Comparison of ENCODE assay signal across 26 cellular contexts in the genomic region with DNA sequence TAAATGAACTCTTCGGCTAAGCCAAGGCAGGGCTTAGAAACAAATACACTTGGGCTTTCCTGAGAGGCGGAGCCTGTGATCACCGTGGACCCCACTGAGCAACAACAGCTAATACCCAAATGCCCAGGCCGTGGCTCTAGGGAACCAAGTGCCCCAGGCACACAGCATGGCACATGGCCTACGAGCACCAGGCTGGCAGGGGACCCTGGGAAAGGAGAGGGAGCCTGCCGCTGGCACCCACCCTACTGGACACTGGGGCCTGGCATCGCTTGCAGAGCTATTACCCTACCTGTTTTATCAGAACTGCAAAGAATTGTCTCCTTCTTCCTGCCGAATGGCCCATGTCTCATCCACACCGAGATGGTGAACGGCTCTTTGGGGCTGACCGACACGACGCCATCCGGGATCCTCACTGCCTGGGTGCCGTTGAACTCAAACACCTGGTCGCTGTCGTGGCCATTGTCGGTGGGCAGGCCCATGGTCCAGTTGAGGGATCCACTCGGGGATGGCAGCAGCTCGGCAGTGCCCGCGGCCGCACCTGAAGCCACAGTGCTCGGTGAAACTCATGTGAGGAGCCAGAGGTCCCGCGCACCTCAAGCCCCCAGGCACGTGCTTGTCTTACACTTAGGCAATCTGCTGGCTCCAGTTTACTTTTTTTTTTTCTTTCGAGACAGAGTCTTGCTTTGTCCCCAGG.
"Had no signal": no experiment of that assay in that cellular context is flagged by ENCODE, and none has a peak within 500 bp of the region (broad histone marks: within the 10 kb centered on the region; RNA-seq: fewer than 3 reads in every experiment).

No MANE protein-coding gene starts in this region.

- ATAC-seq: left cardiac atrium; left lung; lower lobe of right lung; natural killer cell; pancreas; right cardiac atrium; stimulated activated memory B cell treated with anti-CD40 and anti-IgM and Interleukin-4, amounts not matched to agents 10 μg/mL and 1 μg/mL and 100 μg/mL, for 72 hours; stimulated activated naive CD8-positive, alpha-beta T cell treated with anti-CD3 and anti-CD28 coated beads, Interleukin-15, amount 100 ng/mL, for 72 hours had no signal

- FAIRE-seq: pancreas, small intestine had no signal

- H2AFZ ChIP-seq: hepatocyte had no signal

- H3K27ac ChIP-seq: hepatocyte, left lung, lower lobe of right lung, pancreas, prostate gland, sigmoid colon, spleen, tibial nerve, vagina had no signal

- H3K79me2 ChIP-seq: hepatocyte had no signal

- H3K27me3 ChIP-seq: hepatocyte, left lung, pancreas, sigmoid colon, spleen, tibial nerve, vagina had no signal

- DNase-seq: islet precursor cell; kidney glomerular epithelial cell; left cardiac atrium; lower lobe of right lung; mesendoderm; naive B cell; natural killer cell; nephron progenitor cell; nucleus accumbens; retina; sigmoid colon; small intestine; spleen; stimulated activated CD4-positive, alpha-beta T cell treated with anti-CD3 and anti-CD28 coated beads, Interleukin-4, amount 100 ng/mL, for 4 hours; stimulated activated CD8-positive, alpha-beta memory T cell treated with anti-CD3 and anti-CD28 coated beads, Interleukin-4, amount 100 ng/mL, for 48 hours; stimulated activated naive CD4-positive, alpha-beta T cell treated with Interleukin-2 at 50 U/mL for 16 hours; stimulated activated naive CD8-positive, alpha-beta T cell treated with anti-CD3 and anti-CD28 coated beads, Interleukin-15, amount 100 ng/mL, for 72 hours; substantia nigra had no signal

- H3K4me2 ChIP-seq: hepatocyte had no signal

- H3K4me3 ChIP-seq: hepatocyte, left lung, lower lobe of right lung, pancreas, prostate gland, sigmoid colon, spleen, tibial nerve, vagina had no signal

- H3K9me3 ChIP-seq: left lung, lower lobe of right lung, pancreas, prostate gland, sigmoid colon, spleen, tibial nerve, vagina had no signal

- H3K4me1 ChIP-seq: left lung, lower lobe of right lung, pancreas, prostate gland, sigmoid colon, spleen, tibial nerve, vagina had no signal
